Comparison of ENCODE assay signal across 10 cellular contexts in the genomic region with DNA sequence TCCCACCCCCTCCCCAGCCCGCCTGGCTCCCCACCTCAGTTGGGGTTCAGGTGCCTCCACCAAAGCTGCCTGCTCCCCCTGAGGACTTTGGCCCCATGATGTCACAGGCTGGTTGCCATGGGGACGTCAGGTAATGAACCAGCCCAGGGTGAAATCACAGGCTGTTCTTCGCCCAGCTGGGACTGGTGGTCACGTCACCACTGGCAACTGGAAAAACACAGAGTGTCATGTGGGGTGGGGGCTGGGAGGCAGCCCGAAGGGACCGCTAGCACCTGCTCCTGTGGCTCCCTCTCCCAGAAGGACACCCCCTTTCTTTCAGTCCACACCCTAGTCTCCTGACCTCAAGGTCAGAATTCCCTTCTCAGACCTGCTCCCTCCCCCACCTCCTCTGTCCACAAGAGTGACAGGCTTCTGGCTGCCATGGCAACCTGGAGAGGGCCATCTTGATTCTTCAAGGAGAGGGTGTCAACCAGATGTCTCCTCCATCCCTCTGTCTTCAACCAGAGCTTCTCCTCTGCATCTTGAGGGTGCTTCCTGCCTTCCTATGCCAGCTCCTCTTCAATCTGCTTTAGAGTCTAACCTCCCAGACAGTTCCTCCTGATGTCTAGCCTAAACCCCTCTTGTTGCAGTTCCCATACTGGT. TPM values are rescaled to one million over a fixed set of nuclear protein-coding genes. Genes with fewer than 3 reads are reported as not detected.
A peak's percentile ranks its signal among the peaks of the same experiment; 100 is the strongest.
DNase-seq lines count a peak whose midpoint lies in the region; ATAC-seq and FAIRE-seq lines count a peak whose summit lies in the region.
"Had no signal": no experiment of that assay in that cellular context is flagged by ENCODE, and none has a peak within 500 bp of the region (broad histone marks: within the 10 kb centered on the region; RNA-seq: fewer than 3 reads in every experiment).

No MANE protein-coding gene starts in this region.

- H3K27ac ChIP-seq in temporal lobe (ENCODE audit: low read depth, low read length): peak overlapping the region; percentile 19
- H3K27ac ChIP-seq: thoracic aorta had no signal

- peak; percentile 16 for DNase-seq in activated naive CD8-positive, alpha-beta T cell treated with anti-CD3 and anti-CD28 coated beads for 36 hours
- no peak for DNase-seq in activated naive CD8-positive, alpha-beta T cell treated with anti-CD3 and anti-CD28 coated beads, Interleukin-2, amount 50 U/mL, for 24 hours
- DNase-seq in SW480 (ENCODE audit: low spot score) (peak; percentile 85), islet precursor cell (peak; percentile 59), RCC 7860 (ENCODE audit: low spot score) (no peak)
- DNase-seq in effector CD8-positive, alpha-beta T cell (lab: John Stamatoyannopoulos, UW): no peak
- DNase-seq: midbrain had no signal

- no peak overlapping the region for H3K4me3 Mint-ChIP-seq in activated naive CD8-positive, alpha-beta T cell treated with anti-CD3 and anti-CD28 coated beads for 36 hours
- no peak overlapping the region for H3K4me3 Mint-ChIP-seq in activated naive CD8-positive, alpha-beta T cell treated with anti-CD3 and anti-CD28 coated beads, Interleukin-2, amount 50 U/mL, for 24 hours

- no peak for FAIRE-seq in RCC 7860 (lab: Jason Lieb, UNC)

- no peaks in the 10 kb centered on the region for H3K36me3 Mint-ChIP-seq in activated naive CD8-positive, alpha-beta T cell treated with anti-CD3 and anti-CD28 coated beads for 36 hours
- H3K36me3 Mint-ChIP-seq in activated naive CD8-positive, alpha-beta T cell treated with anti-CD3 and anti-CD28 coated beads, Interleukin-2, amount 50 U/mL, for 24 hours (ENCODE audit: low read depth): no peaks in the 10 kb centered on the region

- peaks cover 7% of the 10 kb centered on the region for H3K4me1 Mint-ChIP-seq in activated naive CD8-positive, alpha-beta T cell treated with anti-CD3 and anti-CD28 coated beads for 36 hours
- H3K4me1 Mint-ChIP-seq in activated naive CD8-positive, alpha-beta T cell treated with anti-CD3 and anti-CD28 coated beads, Interleukin-2, amount 50 U/mL, for 24 hours: peaks cover 5% of the 10 kb centered on the region

- peaks cover 25% of the 10 kb centered on the region for H3K27me3 Mint-ChIP-seq in activated naive CD8-positive, alpha-beta T cell treated with anti-CD3 and anti-CD28 coated beads for 36 hours
- peaks cover 13% of the 10 kb centered on the region for H3K27me3 Mint-ChIP-seq in activated naive CD8-positive, alpha-beta T cell treated with anti-CD3 and anti-CD28 coated beads, Interleukin-2, amount 50 U/mL, for 24 hours

- no peaks in the 10 kb centered on the region for H3K9me3 Mint-ChIP-seq in activated naive CD8-positive, alpha-beta T cell treated with anti-CD3 and anti-CD28 coated beads for 36 hours
- no peaks in the 10 kb centered on the region for H3K9me3 Mint-ChIP-seq in activated naive CD8-positive, alpha-beta T cell treated with anti-CD3 and anti-CD28 coated beads, Interleukin-2, amount 50 U/mL, for 24 hours

- no peak for ATAC-seq in activated naive CD8-positive, alpha-beta T cell treated with anti-CD3 and anti-CD28 coated beads, Interleukin-2, amount 50 U/mL, for 24 hours
- ATAC-seq in GM19467 (IDR thresholded peaks at IDR 0.05; ENCODE audit: unreplicated experiment): no peak

- H3K27ac Mint-ChIP-seq in activated naive CD8-positive, alpha-beta T cell treated with anti-CD3 and anti-CD28 coated beads for 36 hours: no peak overlapping the region
- H3K27ac Mint-ChIP-seq in activated naive CD8-positive, alpha-beta T cell treated with anti-CD3 and anti-CD28 coated beads, Interleukin-2, amount 50 U/mL, for 24 hours: no peak overlapping the region

RNA-seq across cellular contexts. Expression of gene FAM131C, which starts 6.2 kb away (rescaled TPM):
- total RNA-seq in activated naive CD8-positive, alpha-beta T cell treated with anti-CD3 and anti-CD28 coated beads for 36 hours: under 1 TPM; 0.34 to 0.45 TPM
- 2.7 TPM for total RNA-seq in temporal lobe
- total RNA-seq: thoracic aorta had no signal

RNA-seq across cellular contexts. Expression of gene CLCNKB, which starts 23.7 kb away (rescaled TPM):
- total RNA-seq in activated naive CD8-positive, alpha-beta T cell treated with anti-CD3 and anti-CD28 coated beads for 36 hours: not detected
- total RNA-seq in temporal lobe: under 0.01 TPM
- total RNA-seq: thoracic aorta had no signal

RNA-seq across cellular contexts. Expression of gene CLCNKA, which starts 45.4 kb away (rescaled TPM):
- not detected for total RNA-seq in activated naive CD8-positive, alpha-beta T cell treated with anti-CD3 and anti-CD28 coated beads for 36 hours
- not detected for total RNA-seq in temporal lobe

RNA-seq across cellular contexts. Expression of gene HSPB7, which starts 49.4 kb away (rescaled TPM):
- not detected for total RNA-seq in activated naive CD8-positive, alpha-beta T cell treated with anti-CD3 and anti-CD28 coated beads for 36 hours
- total RNA-seq in temporal lobe: not detected

Comparison
In these comparisons a context has a peak if more than half of its experiments do, and no peak if none do; other contexts are left out.
1. DNase-seq: peak in activated naive CD8-positive, alpha-beta T cell treated with anti-CD3 and anti-CD28 coated beads for 36 hours (single experiment), SW480 (single experiment) and islet precursor cell (single experiment); none in activated naive CD8-positive, alpha-beta T cell treated with anti-CD3 and anti-CD28 coated beads, Interleukin-2, amount 50 U/mL, for 24 hours (single experiment), effector CD8-positive, alpha-beta T cell (single experiment) and RCC 7860 (single experiment).